ENCODE assay signal across 8 cellular contexts in the genomic region with DNA sequence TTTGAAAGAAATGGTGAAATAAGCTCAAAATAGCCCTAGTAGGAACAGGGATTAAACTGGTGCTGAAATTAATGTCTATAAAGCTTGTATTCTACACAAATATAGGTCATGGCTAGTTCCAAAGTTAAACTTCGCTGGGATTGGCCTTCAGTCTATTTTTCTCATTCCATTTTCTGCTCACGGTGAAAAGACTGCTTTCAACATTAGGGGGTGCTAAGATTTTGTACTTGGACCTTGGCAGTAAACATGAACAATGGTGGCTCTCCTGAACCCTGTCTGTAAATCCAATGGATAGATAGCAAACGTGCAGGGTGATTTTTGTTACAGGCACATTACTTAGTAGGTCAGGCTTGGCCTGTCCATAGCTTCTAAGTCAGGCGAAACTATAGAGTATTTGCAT. TPM values are rescaled to one million over a fixed set of nuclear protein-coding genes. Genes with fewer than 3 reads are reported as not detected.
A peak's percentile ranks its signal among the peaks of the same experiment; 100 is the strongest.
DNase-seq lines count a peak whose midpoint lies in the region; ATAC-seq and TF ChIP-seq lines count a peak whose summit lies in the region.

No MANE protein-coding gene starts in this region.

- no peak for TF ChIP-seq POLR2A in GM18505 (IDR thresholded peaks at IDR 0.05; ENCODE audit: borderline replicate concordance, extremely low read depth, insufficient read depth, insufficient read length)

- ATAC-seq in GM19328 (IDR thresholded peaks at IDR 0.05; ENCODE audit: unreplicated experiment) (no peak), GM18505 (IDR thresholded peaks at IDR 0.05; ENCODE audit: unreplicated experiment) (no peak)

- peak; percentile 49 for DNase-seq in DMS53 treated with DMSO at 0.1 percent for 48 hours (lab: John Stamatoyannopoulos, UW; ENCODE audit: unreplicated experiment)
- DNase-seq in LHCN-M2 (ENCODE audit: low read depth): peak; percentile 67
- DNase-seq in astrocyte of the hippocampus (ENCODE audit: low read depth, low spot score): peak; percentile 70
- peak; percentile 83 for DNase-seq in lung microvascular endothelial cell (ENCODE audit: low read depth in 2 of 2)
- no peak for DNase-seq in NCI-H69 (lab: John Stamatoyannopoulos, UW)
- DNase-seq in stimulated activated CD4-positive, alpha-beta T cell treated with anti-CD3 and anti-CD28 coated beads, Interleukin-2, amount 100 ng/mL, for 24 hours: no peak

RNA-seq across cellular contexts. Expression of gene RSU1, which starts 36.0 kb away (rescaled TPM):
- total RNA-seq in LHCN-M2 (2014; rRNA removed) (91.4 and 96.4 TPM in 2 replicates), lung microvascular endothelial cell (31.4 and 32.3 TPM in 2 replicates)
- polyA plus RNA-seq in LHCN-M2 (2012): 85.2 TPM

Comparison
In these comparisons a context has a peak if more than half of its experiments do, and no peak if none do; other contexts are left out.
1. DNase-seq: peak in DMS53 treated with DMSO at 0.1 percent for 48 hours (single experiment), LHCN-M2 (single experiment), astrocyte of the hippocampus (single experiment) and lung microvascular endothelial cell (2 of 2); none in NCI-H69 (single experiment) and stimulated activated CD4-positive, alpha-beta T cell treated with anti-CD3 and anti-CD28 coated beads, Interleukin-2, amount 100 ng/mL, for 24 hours (0 of 2).